ENCODE assay signal across 9 cellular contexts in the genomic region with DNA sequence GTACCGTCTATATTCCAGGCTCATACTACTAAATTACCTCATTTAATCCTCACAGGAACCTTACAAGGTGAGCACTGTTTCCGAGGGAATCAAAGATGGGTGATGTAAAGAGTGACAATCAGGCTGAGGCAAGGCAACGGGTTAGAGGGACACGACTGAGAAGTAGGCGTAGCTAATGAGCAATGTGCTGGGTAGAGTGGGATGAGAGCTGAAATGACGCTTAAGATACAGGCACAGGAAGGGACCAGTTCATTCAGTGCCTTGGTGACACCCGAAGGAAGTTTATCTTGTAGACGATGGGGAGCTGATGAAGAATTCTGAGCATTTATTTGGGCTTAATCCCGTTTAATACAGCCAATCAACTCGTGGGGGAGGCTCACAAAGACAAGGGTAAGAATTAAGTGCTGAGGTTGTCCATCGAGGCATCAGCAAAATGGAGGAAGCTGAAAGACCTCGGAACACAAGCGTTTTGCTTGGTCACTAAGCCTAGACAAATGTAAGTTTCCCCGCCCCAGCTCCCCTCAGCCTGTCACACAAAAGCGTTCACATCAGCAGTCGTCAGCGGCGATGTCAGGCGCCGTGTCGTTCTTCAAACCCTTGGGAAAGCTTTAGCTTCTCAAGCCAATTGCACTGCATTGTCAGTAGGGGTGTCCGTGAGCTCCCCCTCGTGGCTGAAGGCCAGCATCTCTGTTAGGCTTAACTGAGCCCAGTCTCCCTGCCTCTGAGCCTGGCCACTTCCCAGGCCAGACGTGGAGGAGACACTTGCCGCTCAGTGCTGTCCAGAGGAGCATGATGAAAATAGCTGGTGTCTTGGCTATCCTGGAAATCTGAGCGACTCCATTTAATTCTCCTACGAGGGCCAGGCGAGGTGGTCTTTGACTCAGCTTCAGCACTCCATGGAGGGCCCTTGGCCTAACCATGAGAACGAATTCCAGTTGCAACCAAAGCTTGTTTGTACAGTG.
A peak's percentile ranks its signal among the peaks of the same experiment; 100 is the strongest.
DNase-seq lines count a peak whose midpoint lies in the region; ATAC-seq, FAIRE-seq and TF ChIP-seq lines count a peak whose summit lies in the region.
"Had no signal": no experiment of that assay in that cellular context is flagged by ENCODE, and none has a peak within 500 bp of the region (broad histone marks: within the 10 kb centered on the region; RNA-seq: fewer than 3 reads in every experiment).

No MANE protein-coding gene starts in this region.

- H3K9me3 Mint-ChIP-seq in T-helper 2 cell treated with Interferon-gamma antibody and Interleukin-4, amounts not matched to agents 5 μg/mL and 100 μg/mL, for 36 hours: no peaks in the 10 kb centered on the region

- no peak overlapping the region for H3K27ac ChIP-seq in small intestine (ENCODE audit: low read depth in 1 of 2, low read length in 1 of 2)

- peaks cover 4% of the 10 kb centered on the region for H3K4me1 Mint-ChIP-seq in T-helper 2 cell treated with Interferon-gamma antibody and Interleukin-4, amounts not matched to agents 5 μg/mL and 100 μg/mL, for 36 hours (ENCODE audit: low read depth)

- no peak for FAIRE-seq in small intestine (lab: Jason Lieb, UNC)
- FAIRE-seq: G401.6 had no signal

- ATAC-seq in HG02885 (IDR thresholded peaks at IDR 0.05; ENCODE audit: poor library complexity, unreplicated experiment): peak; percentile 100

- TF ChIP-seq CTCF in astrocyte of the spinal cord (IDR thresholded peaks at IDR 0.05; ENCODE audit: low read depth, low read length): peak; percentile 99

- H3K4me1 ChIP-seq in small intestine (ENCODE audit: control insufficient read depth in 2 of 2, insufficient read depth in 1 of 2, low read depth in 1 of 2, low read length in 1 of 2): no peaks in the 10 kb centered on the region

- no peak overlapping the region for H3K27ac Mint-ChIP-seq in T-helper 2 cell treated with Interferon-gamma antibody and Interleukin-4, amounts not matched to agents 5 μg/mL and 100 μg/mL, for 36 hours

- H3K27me3 ChIP-seq in small intestine (ENCODE audit: control insufficient read depth in 2 of 2, insufficient read depth in 2 of 2, low read length in 2 of 2): no peaks in the 10 kb centered on the region

- peaks cover 3% of the 10 kb centered on the region for H3K27me3 Mint-ChIP-seq in T-helper 2 cell treated with Interferon-gamma antibody and Interleukin-4, amounts not matched to agents 5 μg/mL and 100 μg/mL, for 36 hours (ENCODE audit: low read depth)

- no peaks in the 10 kb centered on the region for H3K9me3 ChIP-seq in small intestine (ENCODE audit: control insufficient read depth, low read depth)

- no peaks in the 10 kb centered on the region for H3K36me3 Mint-ChIP-seq in T-helper 2 cell treated with Interferon-gamma antibody and Interleukin-4, amounts not matched to agents 5 μg/mL and 100 μg/mL, for 36 hours (ENCODE audit: low read depth)

- H3K4me3 ChIP-seq in astrocyte of the spinal cord (ENCODE audit: low read depth, low read length) (peak overlapping the region; percentile 34), iPS-11a (ENCODE audit: low read depth, low read length) (peak overlapping the region; percentile 2), small intestine (ENCODE audit: low read depth in 1 of 2, low read length in 2 of 2) (no peak overlapping the region)

- DNase-seq in SKM-1 treated with dmso at 0.1 percent for 144 hours (lab: John Stamatoyannopoulos, UW; ENCODE audit: unreplicated experiment) (peak; percentile 31), SKM-1 (lab: John Stamatoyannopoulos, UW; ENCODE audit: unreplicated experiment) (no peak), NCI-H1436 treated with DMSO at 0.1 percent for 48 hours (lab: John Stamatoyannopoulos, UW) (peak; percentile 93), astrocyte of the spinal cord (ENCODE audit: low read depth, low spot score) (peak; percentile 83), small intestine (peak; percentile 73)
- DNase-seq in T-helper 2 cell treated with Interferon-gamma antibody and Interleukin-4, amounts not matched to agents 5 μg/mL and 100 μg/mL, for 36 hours (ENCODE audit: low spot score): peak; percentile 46

- H3K4me3 Mint-ChIP-seq in T-helper 2 cell treated with Interferon-gamma antibody and Interleukin-4, amounts not matched to agents 5 μg/mL and 100 μg/mL, for 36 hours: peak overlapping the region; percentile 25

- WGBS in small intestine, 3 donors: 30 to 33% (median 31%) methylated on average over 29 of the region's 29 CpGs

- in situ Hi-C loops in astrocyte of the spinal cord (cut with HindIII; ENCODE audit: low sequenced_read_pairs): no loop called here

- no peaks in the 10 kb centered on the region for H3K36me3 ChIP-seq in small intestine (ENCODE audit: control insufficient read depth in 2 of 2, insufficient read depth in 2 of 2, low read length in 2 of 2)

Comparison
In these comparisons a context has a peak if more than half of its experiments do, and no peak if none do; other contexts are left out.
1. H3K4me3 ChIP-seq: peak in astrocyte of the spinal cord (single experiment) and iPS-11a (single experiment); none in small intestine (0 of 2).